In genomic region chr17:74670329-74670728, GRCh38 we compare ENCODE assay signal across 15 cellular contexts. TPM values are rescaled to one million over a fixed set of nuclear protein-coding genes. Genes with fewer than 3 reads are reported as not detected.
DNase-seq lines count a peak whose midpoint lies in the region; TF ChIP-seq lines count a peak whose summit lies in the region.
"Had no signal": no experiment of that assay in that cellular context is flagged by ENCODE, and none has a peak within 500 bp of the region (broad histone marks: within the 10 kb centered on the region; RNA-seq: fewer than 3 reads in every experiment).

No MANE protein-coding gene starts in this region.

- CTCF ChIA-PET in MCF 10A (lab: Yijun Ruan, JAX), result interaction anchor here (1.1 kb wide), 1 partner anchor 100 kb away, joined by 3 read pairs; no protein-coding TSS in a partner anchor

- H3K27me3 Mint-ChIP-seq in progenitor cell of endocrine pancreas (peaks cover 72% of the 10 kb centered on the region), MCF 10A (ENCODE audit: insufficient read depth, unreplicated experiment) (peaks cover 71% of the 10 kb centered on the region)

- H3K9me3 Mint-ChIP-seq in progenitor cell of endocrine pancreas (ENCODE audit: low read depth) (no peaks in the 10 kb centered on the region), MCF 10A (ENCODE audit: unreplicated experiment) (no peaks in the 10 kb centered on the region)
- H3K9me3 Mint-ChIP-seq: CD8-positive, alpha-beta T cell had no signal

- BruUV-seq in MCF 10A (replicated peaks; lab: Mats Ljungman, UMichigan), result no TSS peak

- POLR2A ChIA-PET in MCF 10A (lab: Yijun Ruan, JAX), result interaction anchor here (0.6 kb wide), 1 partner anchor 188 kb away, joined by 3 read pairs; no protein-coding TSS in a partner anchor

- DNase-seq in G401 (ENCODE audit: low spot score), result peak; percentile 55
- DNase-seq in HuH-7 (ENCODE audit: low spot score), result peak; percentile 18
- peak; percentile 7 for DNase-seq in coronary artery (ENCODE audit: low spot score)
- DNase-seq in progenitor cell of endocrine pancreas (ENCODE audit: low spot score, unreplicated experiment), result no peak
- no peak for DNase-seq in MCF 10A (ENCODE audit: unreplicated experiment)
- DNase-seq in UCSD-AML1 (lab: John Stamatoyannopoulos, UW; ENCODE audit: unreplicated experiment), result no peak
- DNase-seq: BE2C; CD8-positive, alpha-beta T cell; COR-L47; DND-41; GF-D8; H7 had no signal

- H3K4me3 Mint-ChIP-seq in progenitor cell of endocrine pancreas (ENCODE audit: low read depth) (no peak overlapping the region), MCF 10A (ENCODE audit: unreplicated experiment) (no peak overlapping the region)
- H3K4me3 Mint-ChIP-seq: CD8-positive, alpha-beta T cell had no signal

- no peaks in the 10 kb centered on the region for H3K36me3 Mint-ChIP-seq in progenitor cell of endocrine pancreas (ENCODE audit: insufficient read depth)
- no peaks in the 10 kb centered on the region for H3K36me3 Mint-ChIP-seq in MCF 10A (ENCODE audit: insufficient read depth, unreplicated experiment)
- H3K36me3 Mint-ChIP-seq: CD8-positive, alpha-beta T cell had no signal

- intact Hi-C loops in MCF 10A (cut with micrococcal nuclease), result no loop called here

- no peak for TF ChIP-seq CTCF in coronary artery (IDR thresholded peaks at IDR 0.05)
- no peak for TF ChIP-seq CTCF in progenitor cell of endocrine pancreas (IDR thresholded peaks at IDR 0.05; ENCODE audit: unreplicated experiment)
- TF ChIP-seq CTCF in MCF 10A (IDR thresholded peaks at IDR 0.05; ENCODE audit: unreplicated experiment), result no peak

- in situ Hi-C loops in G401 (cut with HindIII; ENCODE audit: low sequenced_read_pairs), result no loop called here

- H3K4me3 ChIP-seq in coronary artery, result no peak overlapping the region
- H3K4me3 ChIP-seq: A549 had no signal

- H3K27ac Mint-ChIP-seq in progenitor cell of endocrine pancreas (peak overlapping the region; percentile 16), MCF 10A (ENCODE audit: low read depth, unreplicated experiment) (no peak overlapping the region)
- H3K27ac Mint-ChIP-seq: CD8-positive, alpha-beta T cell had no signal

- H3K27ac ChIP-seq in coronary artery, result no peak overlapping the region
- H3K27ac ChIP-seq: A549, C4-2B had no signal

- no peaks in the 10 kb centered on the region for H3K4me1 Mint-ChIP-seq in progenitor cell of endocrine pancreas (ENCODE audit: low read depth)
- no peaks in the 10 kb centered on the region for H3K4me1 Mint-ChIP-seq in MCF 10A (ENCODE audit: insufficient read depth, unreplicated experiment)

RNA-seq across cellular contexts. Expression of gene CD300LF, which starts 42.4 kb away (rescaled TPM):
- not detected in 2 replicates for total RNA-seq in G401 (2014; rRNA removed; shearing (Covaris generic))
- total RNA-seq in progenitor cell of endocrine pancreas (not detected in 2 replicates), MCF 10A (2022) (not detected in 2 replicates)
- total RNA-seq: CD8-positive, alpha-beta T cell; H7; HT-29 had no signal

RNA-seq across cellular contexts. Expression of gene CD300E, which starts 46.8 kb away (rescaled TPM):
- total RNA-seq in G401 (2014; rRNA removed; shearing (Covaris generic)), result not detected in 2 replicates
- total RNA-seq in progenitor cell of endocrine pancreas, result not detected in 2 replicates
- total RNA-seq in MCF 10A (2022), result not detected in 2 replicates
- total RNA-seq: HT-29 had no signal

Comparison
In these comparisons a context has a peak if more than half of its experiments do, and no peak if none do; other contexts are left out.
1. DNase-seq: peak in G401 (single experiment), HuH-7 (single experiment) and coronary artery (single experiment); none in progenitor cell of endocrine pancreas (single experiment), MCF 10A (single experiment) and UCSD-AML1 (single experiment).